8 cellular contexts compared by ENCODE assay signal in the genomic region with DNA sequence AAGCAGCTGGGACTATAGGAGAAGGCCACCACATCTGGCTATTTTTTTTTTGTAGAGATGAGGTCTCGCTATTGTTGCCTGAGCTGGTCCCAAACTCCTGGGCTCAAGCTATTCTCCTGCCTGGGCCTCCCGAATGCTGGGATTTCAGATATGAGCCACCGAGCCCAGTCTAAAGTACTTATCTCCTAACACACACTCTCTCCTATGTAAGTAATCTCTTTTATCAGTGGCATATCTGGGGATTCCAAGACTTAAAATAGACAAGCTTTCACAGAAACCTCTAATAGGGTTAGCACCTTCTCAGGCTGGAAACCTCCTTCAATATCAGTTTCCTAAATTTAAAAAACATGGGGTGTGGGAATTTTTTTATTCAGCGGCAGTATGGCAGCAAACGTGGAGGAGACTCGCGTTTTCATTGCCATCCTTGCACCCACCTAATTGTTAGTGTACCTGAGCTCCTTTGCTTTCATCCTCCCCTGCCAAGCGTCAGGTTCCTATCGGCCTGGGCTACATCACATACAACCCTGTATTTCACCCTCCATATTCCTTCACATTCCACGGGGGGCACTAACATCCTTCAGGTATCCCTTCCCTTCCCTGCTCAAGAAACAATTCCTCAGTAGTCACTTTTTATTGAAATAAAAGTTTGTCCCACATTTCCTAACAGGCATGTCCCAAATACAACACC. TPM values are rescaled to one million over a fixed set of nuclear protein-coding genes. Genes with fewer than 3 reads are reported as not detected.
DNase-seq lines count a peak whose midpoint lies in the region; ATAC-seq and TF ChIP-seq lines count a peak whose summit lies in the region.

No MANE protein-coding gene starts in this region.

- H3K4me2 ChIP-seq in skeletal muscle satellite cell (ENCODE audit: low read length) = peak overlapping the region; percentile 86

- H3K4me3 ChIP-seq in fibroblast of the aortic adventitia (ENCODE audit: low read depth, low read length) (peak overlapping the region; percentile 86), skeletal muscle satellite cell (ENCODE audit: low read length) (peak overlapping the region; percentile 80)

- DNase-seq in NCI-H524 (lab: John Stamatoyannopoulos, UW) (peak; percentile 24 to 57), NCI-H524 treated with DMSO at 0.1 percent for 48 hours (lab: John Stamatoyannopoulos, UW) (no peak), SW480 (ENCODE audit: low spot score) (peak; percentile 29), fibroblast of the aortic adventitia (ENCODE audit: low read depth) (no peak), GM13977 (ENCODE audit: low spot score) (no peak), NCI-H1048 (lab: John Stamatoyannopoulos, UW) (no peak)

- ATAC-seq in GM21737 (IDR thresholded peaks at IDR 0.05; ENCODE audit: unreplicated experiment) = no peak

- TF ChIP-seq CTCF in fibroblast of the aortic adventitia (IDR thresholded peaks at IDR 0.05; ENCODE audit: insufficient read depth, low read length) (peak; percentile 42), GM13977 (IDR thresholded peaks at IDR 0.05; ENCODE audit: extremely low read depth, insufficient read depth, missing control alignments) (no peak)

- peaks cover 12% of the 10 kb centered on the region for H3K4me1 ChIP-seq in skeletal muscle satellite cell (ENCODE audit: control insufficient read depth, insufficient read depth, low read length)

- H3K9me3 ChIP-seq in skeletal muscle satellite cell (replicated peaks; ENCODE audit: low read length) = no peaks in the 10 kb centered on the region

- no peaks in the 10 kb centered on the region for H3K36me3 ChIP-seq in skeletal muscle satellite cell (ENCODE audit: insufficient read depth, low read length)

- in situ Hi-C loops in GM13977 (cut with MboI; ENCODE audit: low pct_unique_long_range_greater_than_20kb, low sequenced_read_pairs, unreplicated experiment) = no loop called here

- H3K27me3 ChIP-seq in skeletal muscle satellite cell (ENCODE audit: control insufficient read depth, insufficient read depth, low read length) = peaks cover 8% of the 10 kb centered on the region

- peak overlapping the region; percentile 86 for H3K9ac ChIP-seq in skeletal muscle satellite cell (ENCODE audit: low read depth, low read length)

RNA-seq across cellular contexts. Expression of a gene that starts 1.1 kb away (rescaled TPM):
- 26.7 and 31.4 TPM in 2 replicates for total RNA-seq in fibroblast of the aortic adventitia (ENCODE audit: low replicate concordance)
- 10.9 and 11.1 TPM in 2 replicates for total RNA-seq in skeletal muscle satellite cell (2012; rRNA removed)

RNA-seq across cellular contexts. Expression of a gene that starts 17.3 kb away (rescaled TPM):
- total RNA-seq in fibroblast of the aortic adventitia (ENCODE audit: low replicate concordance) = 0.27 and 4.8 TPM in 2 replicates
- total RNA-seq in skeletal muscle satellite cell (2012; rRNA removed) = 1.5 TPM in 1 of 2 replicates, not detected in the other

RNA-seq across cellular contexts. Expression of a gene that starts 29.5 kb away (rescaled TPM):
- 4.2 and 57.2 TPM in 2 replicates for total RNA-seq in fibroblast of the aortic adventitia (ENCODE audit: low replicate concordance)
- 73.3 and 78.2 TPM in 2 replicates for total RNA-seq in skeletal muscle satellite cell (2012; rRNA removed)

RNA-seq across cellular contexts. Expression of a gene that starts 36.7 kb away (rescaled TPM):
- total RNA-seq in fibroblast of the aortic adventitia (ENCODE audit: low replicate concordance) = 0.45 and 3.5 TPM in 2 replicates
- total RNA-seq in skeletal muscle satellite cell (2012; rRNA removed) = 0.76 and 2.0 TPM in 2 replicates

RNA-seq across cellular contexts. Expression of a gene that starts 54.8 kb away (rescaled TPM):
- total RNA-seq in fibroblast of the aortic adventitia (ENCODE audit: low replicate concordance) = 40.8 and 67.5 TPM in 2 replicates
- total RNA-seq in skeletal muscle satellite cell (2012; rRNA removed) = 53.2 and 55.9 TPM in 2 replicates

Comparison
In these comparisons a context has a peak if more than half of its experiments do, and no peak if none do; other contexts are left out.
1. DNase-seq: peak in NCI-H524 (2 of 2) and SW480 (single experiment); none in NCI-H524 treated with DMSO at 0.1 percent for 48 hours (single experiment), fibroblast of the aortic adventitia (single experiment), GM13977 (single experiment) and NCI-H1048 (single experiment).